In genomic region chr13:72506706-72507105, GRCh38 we compare ENCODE assay signal across 30 cellular contexts.
"Had no signal": no experiment of that assay in that cellular context is flagged by ENCODE, and none has a peak within 500 bp of the region (broad histone marks: within the 10 kb centered on the region; RNA-seq: fewer than 3 reads in every experiment).

No MANE protein-coding gene starts in this region.

- H3K27me3 Mint-ChIP-seq: activated B cell treated with CpG ODN at 0.5 μM for 24 hours; activated CD4-positive, alpha-beta memory T cell treated with anti-CD3 and anti-CD28 coated beads for 36 hours; activated CD4-positive, alpha-beta T cell treated with anti-CD3 and anti-CD28 coated beads for 36 hours; activated CD4-positive, alpha-beta T cell treated with anti-CD3 and anti-CD28 coated beads, Interleukin-2, amount 10 ng/mL, durations not matched to agents 24 days and 14 days; activated CD8-positive, alpha-beta memory T cell treated with anti-CD3 and anti-CD28 coated beads, Interleukin-2, amount 10 ng/mL, durations not matched to agents 7 days and 5 days; activated naive CD4-positive, alpha-beta T cell treated with anti-CD3 and anti-CD28 coated beads, Interleukin-2, amount 10 ng/mL, durations not matched to agents 7 days and 5 days; activated naive CD8-positive, alpha-beta T cell treated with anti-CD3 and anti-CD28 coated beads, Interleukin-2, amount 10 ng/mL, durations not matched to agents 7 days and 5 days; brain had no signal

- ATAC-seq: activated CD4-positive, alpha-beta T cell treated with anti-CD3 and anti-CD28 coated beads for 36 hours; activated CD4-positive, CD25-positive, alpha-beta regulatory T cell treated with anti-CD3 and anti-CD28 coated beads, Interleukin-2, amount 50 U/mL, for 24 hours; activated CD8-positive, alpha-beta memory T cell treated with anti-CD3 and anti-CD28 coated beads, Interleukin-2, amount 10 ng/mL, durations not matched to agents 7 days and 5 days; activated CD8-positive, alpha-beta T cell treated with anti-CD3 and anti-CD28 coated beads, Interleukin-2, amount 10 ng/mL, durations not matched to agents 7 days and 5 days; activated naive CD4-positive, alpha-beta T cell treated with anti-CD3 and anti-CD28 coated beads, Interleukin-2, amount 50 U/mL, for 72 hours; esophagus mucosa; T-helper 17 cell had no signal

- H3K27ac ChIP-seq: ascending aorta, breast epithelium, cardiac muscle cell, colonic mucosa, WERI-Rb-1 had no signal

- H3K36me3 ChIP-seq: ascending aorta, breast epithelium, cardiac muscle cell, colonic mucosa, WERI-Rb-1 had no signal

- DNase-seq: activated B cell treated with CpG ODN at 0.5 μM for 24 hours; activated CD4-positive, alpha-beta memory T cell treated with anti-CD3 and anti-CD28 coated beads for 36 hours; activated CD4-positive, alpha-beta T cell treated with anti-CD3 and anti-CD28 coated beads for 36 hours; activated CD4-positive, alpha-beta T cell treated with anti-CD3 and anti-CD28 coated beads, Interleukin-2, amount 10 ng/mL, durations not matched to agents 24 days and 14 days; activated CD8-positive, alpha-beta memory T cell treated with anti-CD3 and anti-CD28 coated beads, Interleukin-2, amount 10 ng/mL, durations not matched to agents 7 days and 5 days; activated CD8-positive, alpha-beta memory T cell treated with anti-CD3 and anti-CD28 coated beads, Interleukin-2, amount 50 U/mL, for 4 hours; activated CD8-positive, alpha-beta T cell treated with anti-CD3 and anti-CD28 coated beads, Interleukin-2, amount 10 ng/mL, durations not matched to agents 7 days and 5 days; activated gamma-delta T cell; activated naive CD4-positive, alpha-beta T cell; activated naive CD4-positive, alpha-beta T cell treated with anti-CD3 and anti-CD28 coated beads, Interleukin-2, amount 10 ng/mL, durations not matched to agents 7 days and 5 days; activated naive CD8-positive, alpha-beta T cell treated with anti-CD3 and anti-CD28 coated beads, Interleukin-2, amount 10 ng/mL, durations not matched to agents 7 days and 5 days; activated T-cell treated with anti-CD3 and anti-CD28 coated beads, Interleukin-2, amount 50 U/mL, for 1 hour; activated T-cell treated with anti-CD3 and anti-CD28 coated beads, Interleukin-2, amount 50 U/mL, for 48 hours; central memory CD4-positive, alpha-beta T cell; cerebellar nuclear complex; colonic mucosa; effector CD8-positive, alpha-beta T cell; foreskin fibroblast; T-helper 1 cell; T-helper 17 cell; T1000; WERI-Rb-1 had no signal

- H3K4me1 ChIP-seq: ascending aorta, breast epithelium, colonic mucosa had no signal

- H3K4me3 ChIP-seq: ascending aorta, cardiac muscle cell, colonic mucosa had no signal

- H3K27ac Mint-ChIP-seq: activated B cell treated with CpG ODN at 0.5 μM for 24 hours; activated CD4-positive, alpha-beta memory T cell treated with anti-CD3 and anti-CD28 coated beads for 36 hours; activated CD4-positive, alpha-beta T cell treated with anti-CD3 and anti-CD28 coated beads for 36 hours; activated CD4-positive, alpha-beta T cell treated with anti-CD3 and anti-CD28 coated beads, Interleukin-2, amount 10 ng/mL, durations not matched to agents 24 days and 14 days; activated CD8-positive, alpha-beta memory T cell treated with anti-CD3 and anti-CD28 coated beads, Interleukin-2, amount 10 ng/mL, durations not matched to agents 7 days and 5 days; activated CD8-positive, alpha-beta T cell treated with anti-CD3 and anti-CD28 coated beads, Interleukin-2, amount 10 ng/mL, durations not matched to agents 7 days and 5 days; activated naive CD4-positive, alpha-beta T cell treated with anti-CD3 and anti-CD28 coated beads, Interleukin-2, amount 10 ng/mL, durations not matched to agents 7 days and 5 days; activated naive CD4-positive, alpha-beta T cell treated with anti-CD3 and anti-CD28 coated beads, Interleukin-2, amount 50 U/mL, for 72 hours; activated naive CD8-positive, alpha-beta T cell treated with anti-CD3 and anti-CD28 coated beads, Interleukin-2, amount 10 ng/mL, durations not matched to agents 7 days and 5 days; T-helper 17 cell; T-helper 2 cell treated with Interferon-gamma antibody and Interleukin-4, amounts not matched to agents 5 μg/mL and 100 μg/mL, for 36 hours had no signal

- H3K9me3 Mint-ChIP-seq: activated B cell treated with CpG ODN at 0.5 μM for 24 hours; activated CD4-positive, alpha-beta memory T cell treated with anti-CD3 and anti-CD28 coated beads for 36 hours; activated CD4-positive, alpha-beta T cell treated with anti-CD3 and anti-CD28 coated beads, Interleukin-2, amount 10 ng/mL, durations not matched to agents 24 days and 14 days; activated naive CD4-positive, alpha-beta T cell treated with anti-CD3 and anti-CD28 coated beads, Interleukin-2, amount 10 ng/mL, durations not matched to agents 7 days and 5 days; activated naive CD4-positive, alpha-beta T cell treated with anti-CD3 and anti-CD28 coated beads, Interleukin-2, amount 50 U/mL, for 72 hours; activated naive CD8-positive, alpha-beta T cell treated with anti-CD3 and anti-CD28 coated beads, Interleukin-2, amount 10 ng/mL, durations not matched to agents 7 days and 5 days; brain; T-helper 2 cell treated with Interferon-gamma antibody and Interleukin-4, amounts not matched to agents 5 μg/mL and 100 μg/mL, for 36 hours had no signal

- H3K27me3 ChIP-seq: ascending aorta, breast epithelium, cardiac muscle cell, colonic mucosa had no signal

- H3K4me3 Mint-ChIP-seq: activated B cell treated with CpG ODN at 0.5 μM for 24 hours; activated CD4-positive, alpha-beta memory T cell treated with anti-CD3 and anti-CD28 coated beads for 36 hours; activated CD4-positive, alpha-beta T cell treated with anti-CD3 and anti-CD28 coated beads for 36 hours; activated CD4-positive, alpha-beta T cell treated with anti-CD3 and anti-CD28 coated beads, Interleukin-2, amount 10 ng/mL, durations not matched to agents 24 days and 14 days; activated CD8-positive, alpha-beta memory T cell treated with anti-CD3 and anti-CD28 coated beads, Interleukin-2, amount 10 ng/mL, durations not matched to agents 7 days and 5 days; activated CD8-positive, alpha-beta T cell treated with anti-CD3 and anti-CD28 coated beads, Interleukin-2, amount 10 ng/mL, durations not matched to agents 7 days and 5 days; activated naive CD4-positive, alpha-beta T cell treated with anti-CD3 and anti-CD28 coated beads, Interleukin-2, amount 10 ng/mL, durations not matched to agents 7 days and 5 days; activated naive CD8-positive, alpha-beta T cell treated with anti-CD3 and anti-CD28 coated beads, Interleukin-2, amount 10 ng/mL, durations not matched to agents 7 days and 5 days; T-helper 17 cell; T-helper 2 cell treated with Interferon-gamma antibody and Interleukin-4, amounts not matched to agents 5 μg/mL and 100 μg/mL, for 36 hours had no signal

- H3K4me1 Mint-ChIP-seq: activated B cell treated with CpG ODN at 0.5 μM for 24 hours; activated CD4-positive, alpha-beta T cell treated with anti-CD3 and anti-CD28 coated beads for 36 hours; activated CD4-positive, alpha-beta T cell treated with anti-CD3 and anti-CD28 coated beads, Interleukin-2, amount 10 ng/mL, durations not matched to agents 24 days and 14 days; activated CD8-positive, alpha-beta memory T cell treated with anti-CD3 and anti-CD28 coated beads, Interleukin-2, amount 10 ng/mL, durations not matched to agents 7 days and 5 days; activated naive CD4-positive, alpha-beta T cell treated with anti-CD3 and anti-CD28 coated beads, Interleukin-2, amount 10 ng/mL, durations not matched to agents 7 days and 5 days; activated naive CD8-positive, alpha-beta T cell treated with anti-CD3 and anti-CD28 coated beads, Interleukin-2, amount 10 ng/mL, durations not matched to agents 7 days and 5 days; T-helper 17 cell had no signal

- H3K9me3 ChIP-seq: ascending aorta, breast epithelium, colonic mucosa had no signal

- H3K36me3 Mint-ChIP-seq: activated CD4-positive, alpha-beta memory T cell treated with anti-CD3 and anti-CD28 coated beads for 36 hours; activated CD8-positive, alpha-beta memory T cell treated with anti-CD3 and anti-CD28 coated beads, Interleukin-2, amount 10 ng/mL, durations not matched to agents 7 days and 5 days; activated naive CD4-positive, alpha-beta T cell treated with anti-CD3 and anti-CD28 coated beads, Interleukin-2, amount 10 ng/mL, durations not matched to agents 7 days and 5 days; activated naive CD4-positive, alpha-beta T cell treated with anti-CD3 and anti-CD28 coated beads, Interleukin-2, amount 50 U/mL, for 72 hours; activated naive CD8-positive, alpha-beta T cell treated with anti-CD3 and anti-CD28 coated beads, Interleukin-2, amount 10 ng/mL, durations not matched to agents 7 days and 5 days; brain had no signal
